Comparison of ENCODE assay signal across 1 cellular context in the genomic region with DNA sequence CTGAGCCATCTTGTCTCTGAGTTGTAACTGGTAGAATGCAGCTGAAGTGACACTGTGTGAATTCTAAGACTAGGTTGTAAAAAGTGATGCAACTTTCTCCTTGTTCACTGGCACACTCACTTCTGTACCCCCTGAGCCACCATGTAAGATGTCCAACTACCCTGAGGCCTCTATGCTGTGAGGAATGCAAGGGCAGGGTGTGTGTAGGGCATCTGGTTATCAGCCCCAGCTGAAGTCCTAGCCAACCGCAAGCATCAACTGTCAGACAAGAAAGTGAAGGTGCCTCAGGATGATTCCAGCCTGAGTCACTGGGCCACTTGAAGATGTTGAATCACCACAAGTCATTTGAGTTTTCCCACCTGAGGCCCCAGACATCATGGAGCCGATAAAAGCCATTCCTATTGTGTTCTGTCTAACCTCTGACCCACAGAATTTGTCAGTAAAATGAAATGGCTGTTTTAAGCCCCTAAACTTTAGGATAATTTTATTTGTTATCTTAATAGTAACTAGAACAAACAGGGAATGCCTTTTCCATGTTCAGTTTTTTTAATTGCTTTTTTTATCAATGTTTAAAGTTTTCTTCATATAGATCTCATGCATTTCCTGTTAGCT.
TF ChIP-seq lines count a peak whose summit lies in the region.

No MANE protein-coding gene starts in this region.

TF ChIP-seq in K562, 482 proteins besides CTCF, POLR2A, EP300 and RAD21 (continued from another document and continues in another):
- no peak for TF ChIP-seq CLOCK (CRISPR knock-in tag; IDR thresholded peaks at IDR 0.05; ENCODE audit: borderline replicate concordance)
- TF ChIP-seq, protein P1, sequence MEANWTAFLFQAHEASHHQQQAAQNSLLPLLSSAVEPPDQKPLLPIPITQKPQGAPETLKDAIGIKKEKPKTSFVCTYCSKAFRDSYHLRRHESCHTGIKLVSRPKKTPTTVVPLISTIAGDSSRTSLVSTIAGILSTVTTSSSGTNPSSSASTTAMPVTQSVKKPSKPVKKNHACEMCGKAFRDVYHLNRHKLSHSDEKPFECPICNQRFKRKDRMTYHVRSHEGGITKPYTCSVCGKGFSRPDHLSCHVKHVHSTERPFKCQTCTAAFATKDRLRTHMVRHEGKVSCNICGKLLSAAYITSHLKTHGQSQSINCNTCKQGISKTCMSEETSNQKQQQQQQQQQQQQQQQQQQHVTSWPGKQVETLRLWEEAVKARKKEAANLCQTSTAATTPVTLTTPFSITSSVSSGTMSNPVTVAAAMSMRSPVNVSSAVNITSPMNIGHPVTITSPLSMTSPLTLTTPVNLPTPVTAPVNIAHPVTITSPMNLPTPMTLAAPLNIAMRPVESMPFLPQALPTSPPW (CRISPR knock-in tag; IDR thresholded peaks at IDR 0.05) = peak; percentile 67
- no peak for TF ChIP-seq CHD2 (IDR thresholded peaks at IDR 0.05; ENCODE audit: low read depth, low read length)
- TF ChIP-seq, protein P2, sequence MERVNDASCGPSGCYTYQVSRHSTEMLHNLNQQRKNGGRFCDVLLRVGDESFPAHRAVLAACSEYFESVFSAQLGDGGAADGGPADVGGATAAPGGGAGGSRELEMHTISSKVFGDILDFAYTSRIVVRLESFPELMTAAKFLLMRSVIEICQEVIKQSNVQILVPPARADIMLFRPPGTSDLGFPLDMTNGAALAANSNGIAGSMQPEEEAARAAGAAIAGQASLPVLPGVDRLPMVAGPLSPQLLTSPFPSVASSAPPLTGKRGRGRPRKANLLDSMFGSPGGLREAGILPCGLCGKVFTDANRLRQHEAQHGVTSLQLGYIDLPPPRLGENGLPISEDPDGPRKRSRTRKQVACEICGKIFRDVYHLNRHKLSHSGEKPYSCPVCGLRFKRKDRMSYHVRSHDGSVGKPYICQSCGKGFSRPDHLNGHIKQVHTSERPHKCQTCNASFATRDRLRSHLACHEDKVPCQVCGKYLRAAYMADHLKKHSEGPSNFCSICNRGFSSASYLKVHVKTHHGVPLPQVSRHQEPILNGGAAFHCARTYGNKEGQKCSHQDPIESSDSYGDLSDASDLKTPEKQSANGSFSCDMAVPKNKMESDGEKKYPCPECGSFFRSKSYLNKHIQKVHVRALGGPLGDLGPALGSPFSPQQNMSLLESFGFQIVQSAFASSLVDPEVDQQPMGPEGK (CRISPR knock-in tag; IDR thresholded peaks at IDR 0.05; ENCODE audit: borderline replicate concordance) = no peak
- TF ChIP-seq ZNF184 (CRISPR knock-in tag; IDR thresholded peaks at IDR 0.05) = no peak
- TF ChIP-seq HOXB6 (CRISPR knock-in tag; IDR thresholded peaks at IDR 0.05; ENCODE audit: borderline replicate concordance) = no peak
- TF ChIP-seq NR4A1 (CRISPR knock-in tag; IDR thresholded peaks at IDR 0.05) = 0 out of 2 replicates have a peak, but pooled peaks have one; percentile 79
- TF ChIP-seq NR4A1 (tag; IDR thresholded peaks at IDR 0.05) = peak; percentile 79; the same call in 1 of the 2 replicates
- TF ChIP-seq GABPB1 (CRISPR knock-in tag; IDR thresholded peaks at IDR 0.05) = no peak
- TF ChIP-seq ETS1 (conservative IDR thresholded peaks at IDR 0.05; ENCODE audit: control insufficient read depth, low read depth, low read length) = peak; percentile 85
- TF ChIP-seq ZNF644 (tag; IDR thresholded peaks at IDR 0.05; ENCODE audit: low read depth) = peak; percentile 86; the same call in 1 of the 2 replicates
- TF ChIP-seq CREM (IDR thresholded peaks at IDR 0.05; ENCODE audit: low read depth) = peak; percentile 89
- no peak for TF ChIP-seq CHD1 (IDR thresholded peaks at IDR 0.05; ENCODE audit: low read length)
- TF ChIP-seq NCOA4 (IDR thresholded peaks at IDR 0.05; ENCODE audit: partially characterized antibody) = no peak
- no peak for TF ChIP-seq LARP7 (IDR thresholded peaks at IDR 0.05)
- TF ChIP-seq SREBF1 (IDR thresholded peaks at IDR 0.05; ENCODE audit: borderline replicate concordance, low read depth, low read length) = no peak
- peak; percentile 68; the same call in 1 of the 2 replicates for TF ChIP-seq FOXK1 (CRISPR knock-in tag; IDR thresholded peaks at IDR 0.05; ENCODE audit: borderline replicate concordance)
- no peak for TF ChIP-seq PHF21A (IDR thresholded peaks at IDR 0.05; ENCODE audit: borderline replicate concordance, low read depth)
- no peak for TF ChIP-seq SAP30 (IDR thresholded peaks at IDR 0.05; ENCODE audit: borderline replicate concordance, insufficient read depth, low read depth, low read length, poor library complexity, severe bottlenecking)
- TF ChIP-seq ZNF586 (CRISPR knock-in tag; conservative IDR thresholded peaks at IDR 0.05) = no peak
- TF ChIP-seq BRD9 (IDR thresholded peaks at IDR 0.05; ENCODE audit: low read depth, partially characterized antibody) = peak; percentile 88
- TF ChIP-seq CEBPB (tag; IDR thresholded peaks at IDR 0.05) = peak; percentile 90
- no peak for TF ChIP-seq TCFL5 (CRISPR knock-in tag; conservative IDR thresholded peaks at IDR 0.05)
- TF ChIP-seq, protein P3, sequence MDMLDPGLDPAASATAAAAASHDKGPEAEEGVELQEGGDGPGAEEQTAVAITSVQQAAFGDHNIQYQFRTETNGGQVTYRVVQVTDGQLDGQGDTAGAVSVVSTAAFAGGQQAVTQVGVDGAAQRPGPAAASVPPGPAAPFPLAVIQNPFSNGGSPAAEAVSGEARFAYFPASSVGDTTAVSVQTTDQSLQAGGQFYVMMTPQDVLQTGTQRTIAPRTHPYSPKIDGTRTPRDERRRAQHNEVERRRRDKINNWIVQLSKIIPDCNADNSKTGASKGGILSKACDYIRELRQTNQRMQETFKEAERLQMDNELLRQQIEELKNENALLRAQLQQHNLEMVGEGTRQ (CRISPR knock-in tag; IDR thresholded peaks at IDR 0.05) = no peak
- TF ChIP-seq PRDM10 (IDR thresholded peaks at IDR 0.05; ENCODE audit: partially characterized antibody) = peak; percentile 36
- TF ChIP-seq ZC3H4 (CRISPR knock-in tag; IDR thresholded peaks at IDR 0.05; ENCODE audit: borderline replicate concordance) = no peak
- TF ChIP-seq KDM5B (IDR thresholded peaks at IDR 0.05; ENCODE audit: insufficient replicate concordance, low read depth, low read length) = peak; percentile 67
- TF ChIP-seq DIDO1 (tag; IDR thresholded peaks at IDR 0.05; ENCODE audit: low read depth) = no peak
- peak; percentile 71 for TF ChIP-seq POLR2H (tag; IDR thresholded peaks at IDR 0.05; ENCODE audit: low read depth)
- TF ChIP-seq, protein P4, sequence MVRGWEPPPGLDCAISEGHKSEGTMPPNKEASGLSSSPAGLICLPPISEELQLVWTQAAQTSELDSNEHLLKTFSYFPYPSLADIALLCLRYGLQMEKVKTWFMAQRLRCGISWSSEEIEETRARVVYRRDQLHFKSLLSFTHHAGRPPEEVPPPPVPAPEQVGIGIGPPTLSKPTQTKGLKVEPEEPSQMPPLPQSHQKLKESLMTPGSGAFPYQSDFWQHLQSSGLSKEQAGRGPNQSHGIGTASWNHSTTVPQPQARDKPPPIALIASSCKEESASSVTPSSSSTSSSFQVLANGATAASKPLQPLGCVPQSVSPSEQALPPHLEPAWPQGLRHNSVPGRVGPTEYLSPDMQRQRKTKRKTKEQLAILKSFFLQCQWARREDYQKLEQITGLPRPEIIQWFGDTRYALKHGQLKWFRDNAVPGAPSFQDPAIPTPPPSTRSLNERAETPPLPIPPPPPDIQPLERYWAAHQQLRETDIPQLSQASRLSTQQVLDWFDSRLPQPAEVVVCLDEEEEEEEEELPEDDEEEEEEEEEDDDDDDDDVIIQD (CRISPR knock-in tag; IDR thresholded peaks at IDR 0.05) = no peak
- no peak for TF ChIP-seq ZNF263 (CRISPR knock-in tag; IDR thresholded peaks at IDR 0.05; ENCODE audit: borderline replicate concordance)
- no peak; the same call in 1 of the 2 replicates for TF ChIP-seq POLR2G (IDR thresholded peaks at IDR 0.05; ENCODE audit: low read depth, low read length)
- peak; percentile 93 for TF ChIP-seq MTA2 (IDR thresholded peaks at IDR 0.05; ENCODE audit: low read depth)
- TF ChIP-seq ZNF124 (CRISPR knock-in tag; IDR thresholded peaks at IDR 0.05) = no peak
